22 cellular contexts compared by ENCODE assay signal in the genomic region with DNA sequence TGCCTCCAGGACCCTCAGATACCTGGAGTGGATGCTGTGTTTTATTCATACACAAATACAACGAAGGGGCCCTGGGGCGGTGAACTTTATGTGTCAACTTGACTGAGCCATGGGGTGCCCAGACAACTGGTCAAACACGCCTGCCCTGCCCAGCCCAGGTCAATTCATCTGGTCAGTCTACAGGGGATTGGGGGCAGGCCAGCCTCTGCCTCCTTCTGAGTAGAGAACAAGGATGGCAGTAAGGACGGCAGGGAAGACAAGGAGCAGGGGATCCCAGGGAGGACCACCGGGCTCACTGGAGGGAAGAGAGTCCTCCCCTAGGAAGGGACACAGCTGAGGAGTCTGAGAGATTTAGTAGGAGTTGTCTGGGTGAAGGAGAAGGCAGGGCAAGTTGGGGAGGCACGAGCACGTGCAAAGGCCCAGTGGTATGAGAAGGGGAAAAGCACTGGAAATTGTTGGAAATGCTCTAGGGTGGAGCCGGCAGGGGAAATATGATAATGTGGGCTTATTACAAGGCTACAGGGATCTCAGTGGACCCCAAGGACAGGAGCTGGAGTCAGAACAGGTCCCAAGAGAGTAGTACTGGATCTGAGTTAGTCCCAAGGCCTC.
DNase-seq lines count a peak whose midpoint lies in the region; ATAC-seq, FAIRE-seq and TF ChIP-seq lines count a peak whose summit lies in the region.
"Had no signal": no experiment of that assay in that cellular context is flagged by ENCODE, and none has a peak within 500 bp of the region (broad histone marks: within the 10 kb centered on the region; RNA-seq: fewer than 3 reads in every experiment).

No MANE protein-coding gene starts in this region.

- in situ Hi-C loops in GM13976 (cut with MboI; ENCODE audit: low sequenced_read_pairs, unreplicated experiment): no loop called here

- TF ChIP-seq RAD21 in HCT116 (IDR thresholded peaks at IDR 0.05; ENCODE audit: low read depth): no peak

- intact Hi-C loops in HCT116 (cut with micrococcal nuclease): no loop called here

- no peaks in the 10 kb centered on the region for H3K27me3 ChIP-seq in HCT116 (ENCODE audit: insufficient read depth, low read length)
- peaks cover 21% of the 10 kb centered on the region for H3K27me3 ChIP-seq in osteoblast (ENCODE audit: insufficient read depth, low read length)

- POLR2A ChIA-PET in HCT116 (lab: Charles Lee): no interaction called here

- H3K9me3 ChIP-seq in HCT116 (ENCODE audit: control insufficient read depth in 1 of 2, insufficient read depth in 1 of 2, low read depth in 1 of 2, low read length in 2 of 2): no peaks in the 10 kb centered on the region
- H3K9me3 ChIP-seq in osteoblast (ENCODE audit: low read depth, low read length): no peaks in the 10 kb centered on the region
- H3K9me3 ChIP-seq: SK-N-SH had no signal

- no peak overlapping the region for H3K27ac ChIP-seq in HCT116 (ENCODE audit: low read depth, low read length)
- no peak overlapping the region for H3K27ac ChIP-seq in coronary artery
- H3K27ac ChIP-seq in osteoblast (ENCODE audit: low read depth, low read length): no peak overlapping the region

- peak; percentile 3 for DNase-seq in GM13976 (ENCODE audit: low spot score)
- no peak for DNase-seq in HCT116 (ENCODE audit: low read depth, low spot score)
- DNase-seq in coronary artery (ENCODE audit: low spot score): peak; percentile 36
- peak; percentile 55 for DNase-seq in osteoblast (ENCODE audit: insufficient read length, low spot score, missing footprints)
- DNase-seq in RCC 7860 (ENCODE audit: low spot score): no peak
- no peak for DNase-seq in NCI-H2107 (lab: John Stamatoyannopoulos, UW)
- no peak for DNase-seq in SHP77 treated with DMSO at 0.1 percent for 48 hours (lab: John Stamatoyannopoulos, UW)
- DNase-seq: CD4-positive, alpha-beta T cell; COR-L47; DND-41; GOT3; HFFc6; NCI-H1105; NCI-H146; NCI-H2029; NCI-H2171; NCI-H345; OCI-M1; Right ventricle myocardium superior; SK-N-SH had no signal

- H3K36me3 ChIP-seq in HCT116 (ENCODE audit: control insufficient read depth in 1 of 2, insufficient read depth in 2 of 2, low read length in 2 of 2) (no peaks in the 10 kb centered on the region), osteoblast (ENCODE audit: insufficient read depth, low read length) (no peaks in the 10 kb centered on the region)

- RAD21 ChIA-PET in HCT116 (lab: Charles Lee; ENCODE audit: low non-redundant PET in 1 of 2, low total read pairs in 2 of 2, uncharacterized antibody in 2 of 2, unreplicated experiment in 2 of 2): no interaction called here

- no peak for TF ChIP-seq POLR2A in HCT116 (IDR thresholded peaks at IDR 0.05; ENCODE audit: borderline replicate concordance, extremely low read depth, insufficient read depth, insufficient read length)

- H2AFZ ChIP-seq in HCT116 (ENCODE audit: low read depth, low read length, poor library complexity, severe bottlenecking) (peak overlapping the region; percentile 75), osteoblast (ENCODE audit: low read length) (no peak overlapping the region)

- no peak overlapping the region for H3K4me3 ChIP-seq in HCT116 (replicated peaks in 1 of 2; ENCODE audit: low read depth in 1 of 2, low read length in 2 of 2)
- no peak overlapping the region for H3K4me3 ChIP-seq in coronary artery
- H3K4me3 ChIP-seq in osteoblast (ENCODE audit: insufficient read depth, low read length): no peak overlapping the region
- H3K4me3 ChIP-seq: GM12878 had no signal

- no peak for TF ChIP-seq CTCF in GM13976 (IDR thresholded peaks at IDR 0.05; ENCODE audit: borderline replicate concordance, control extremely low read depth, extremely low read depth, insufficient read depth, missing control alignments)
- no peak for TF ChIP-seq CTCF in HCT116 (IDR thresholded peaks at IDR 0.05 in 2 of 3, conservative IDR thresholded peaks at IDR 0.05 in 1 of 3; ENCODE audit: borderline replicate concordance in 1 of 3, insufficient read depth in 1 of 3, low read depth in 2 of 3, low read length in 2 of 3)
- no peak for TF ChIP-seq CTCF in coronary artery (IDR thresholded peaks at IDR 0.05)
- no peak for TF ChIP-seq CTCF in osteoblast (IDR thresholded peaks at IDR 0.05; ENCODE audit: extremely low read depth, low read depth, low read length)

- no peak for ATAC-seq in HCT116
- ATAC-seq in HG02623 (IDR thresholded peaks at IDR 0.05; ENCODE audit: unreplicated experiment): no peak
- ATAC-seq: GM12878 had no signal

- no peaks in the 10 kb centered on the region for H3K9me2 ChIP-seq in HCT116 (ENCODE audit: insufficient read depth)
- H3K9me2 ChIP-seq: SK-N-SH had no signal

- H3K4me2 ChIP-seq in HCT116 (ENCODE audit: low read length): peak overlapping the region; percentile 28; the same call in 1 of the 2 replicates
- no peak overlapping the region for H3K4me2 ChIP-seq in osteoblast (ENCODE audit: insufficient read depth, low read length)
- H3K4me2 ChIP-seq: SK-N-SH had no signal

- CTCF ChIA-PET in HCT116 (lab: Charles Lee): no interaction called here

- H3K4me1 ChIP-seq in HCT116 (ENCODE audit: control insufficient read depth in 1 of 2, insufficient read depth in 2 of 2, low read length in 2 of 2) (peaks cover 16 to 21% of the 10 kb centered on the region in 2 experiments; a peak in 3 of 4 replicates), osteoblast (ENCODE audit: insufficient read depth, low read length) (no peaks in the 10 kb centered on the region)

- BruUV-seq in HCT116 (replicated peaks; lab: Mats Ljungman, UMichigan): no TSS peak

- H3K79me2 ChIP-seq in HCT116 (ENCODE audit: insufficient read depth, low read length) (no peaks in the 10 kb centered on the region), osteoblast (ENCODE audit: insufficient read depth, low read length) (no peaks in the 10 kb centered on the region)

- no peak for FAIRE-seq in RCC 7860 (lab: Jason Lieb, UNC)
- FAIRE-seq: GM12878 had no signal

- H4K20me1 ChIP-seq in HCT116 (ENCODE audit: insufficient read depth) (no peaks in the 10 kb centered on the region), osteoblast (ENCODE audit: insufficient read depth, low read length) (no peaks in the 10 kb centered on the region)

- no peak overlapping the region for H3K9ac ChIP-seq in HCT116 (ENCODE audit: low read length)
- H3K9ac ChIP-seq: SK-N-SH had no signal

TF ChIP-seq in HCT116, 20 proteins besides CTCF, POLR2A, EP300 and RAD21 (continues in another document):
- TF ChIP-seq JUND (IDR thresholded peaks at IDR 0.05): no peak
- no peak for TF ChIP-seq YY1 (IDR thresholded peaks at IDR 0.05; ENCODE audit: extremely low read depth, insufficient replicate concordance, low read depth, low read length)
- TF ChIP-seq EZH2 (IDR thresholded peaks at IDR 0.05): no peak
- TF ChIP-seq, protein P1, sequence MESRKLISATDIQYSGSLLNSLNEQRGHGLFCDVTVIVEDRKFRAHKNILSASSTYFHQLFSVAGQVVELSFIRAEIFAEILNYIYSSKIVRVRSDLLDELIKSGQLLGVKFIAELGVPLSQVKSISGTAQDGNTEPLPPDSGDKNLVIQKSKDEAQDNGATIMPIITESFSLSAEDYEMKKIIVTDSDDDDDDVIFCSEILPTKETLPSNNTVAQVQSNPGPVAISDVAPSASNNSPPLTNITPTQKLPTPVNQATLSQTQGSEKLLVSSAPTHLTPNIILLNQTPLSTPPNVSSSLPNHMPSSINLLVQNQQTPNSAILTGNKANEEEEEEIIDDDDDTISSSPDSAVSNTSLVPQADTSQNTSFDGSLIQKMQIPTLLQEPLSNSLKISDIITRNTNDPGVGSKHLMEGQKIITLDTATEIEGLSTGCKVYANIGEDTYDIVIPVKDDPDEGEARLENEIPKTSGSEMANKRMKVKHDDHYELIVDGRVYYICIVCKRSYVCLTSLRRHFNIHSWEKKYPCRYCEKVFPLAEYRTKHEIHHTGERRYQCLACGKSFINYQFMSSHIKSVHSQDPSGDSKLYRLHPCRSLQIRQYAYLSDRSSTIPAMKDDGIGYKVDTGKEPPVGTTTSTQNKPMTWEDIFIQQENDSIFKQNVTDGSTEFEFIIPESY (IDR thresholded peaks at IDR 0.05; ENCODE audit: extremely low read depth, insufficient replicate concordance, low read length): no peak
- no peak for TF ChIP-seq SP1 (IDR thresholded peaks at IDR 0.05; ENCODE audit: low read depth)
- TF ChIP-seq ELF1 (IDR thresholded peaks at IDR 0.05; ENCODE audit: borderline replicate concordance, low read depth): no peak
- TF ChIP-seq TCF7L2 (IDR thresholded peaks at IDR 0.05; ENCODE audit: borderline replicate concordance, extremely low read depth, insufficient read depth, insufficient read length): no peak
- TF ChIP-seq ZNF274 (IDR thresholded peaks at IDR 0.05; ENCODE audit: low read depth, low read length): no peak
- no peak for TF ChIP-seq EZH2phosphoT487 (IDR thresholded peaks at IDR 0.05; ENCODE audit: borderline replicate concordance)
- TF ChIP-seq SRF (IDR thresholded peaks at IDR 0.05; ENCODE audit: low read depth): no peak
- TF ChIP-seq, protein P2, sequence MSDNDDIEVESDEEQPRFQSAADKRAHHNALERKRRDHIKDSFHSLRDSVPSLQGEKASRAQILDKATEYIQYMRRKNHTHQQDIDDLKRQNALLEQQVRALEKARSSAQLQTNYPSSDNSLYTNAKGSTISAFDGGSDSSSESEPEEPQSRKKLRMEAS (IDR thresholded peaks at IDR 0.05): no peak
- TF ChIP-seq SIN3A (IDR thresholded peaks at IDR 0.05; ENCODE audit: low read depth): no peak
- TF ChIP-seq CBX3 (IDR thresholded peaks at IDR 0.05; ENCODE audit: low read depth): no peak
- no peak for TF ChIP-seq EGR1 (IDR thresholded peaks at IDR 0.05; ENCODE audit: low read depth)
- TF ChIP-seq POLR2AphosphoS5 (IDR thresholded peaks at IDR 0.05; ENCODE audit: low read depth, low read length): no peak

Comparison
In these comparisons a context has a peak if more than half of its experiments do, and no peak if none do; other contexts are left out.
1. DNase-seq: peak in GM13976 (single experiment), coronary artery (single experiment) and osteoblast (single experiment); none in HCT116 (single experiment), RCC 7860 (single experiment), NCI-H2107 (single experiment) and SHP77 treated with DMSO at 0.1 percent for 48 hours (single experiment).